ENCODE assay signal across 8 cellular contexts in genomic region chr7:23462846-23463245, GRCh38. TPM values are rescaled to one million over a fixed set of nuclear protein-coding genes. Genes with fewer than 3 reads are reported as not detected.
DNase-seq lines count a peak whose midpoint lies in the region; ATAC-seq lines count a peak whose summit lies in the region.

No MANE protein-coding gene starts in this region.

- DNase-seq in NCI-H748 (lab: John Stamatoyannopoulos, UW; ENCODE audit: unreplicated experiment) (peak; percentile 11), NCI-H748 treated with DMSO at 0.1 percent for 48 hours (lab: John Stamatoyannopoulos, UW) (no peak), OCI-M1 (lab: John Stamatoyannopoulos, UW) (peak; percentile 51), fibroblast of peridontal ligament (ENCODE audit: extremely low read depth) (peak; percentile 83), renal cortical epithelial cell (ENCODE audit: low read depth) (peak; percentile 43), SKM-1 (lab: John Stamatoyannopoulos, UW; ENCODE audit: unreplicated experiment) (no peak), GM19240 (ENCODE audit: insufficient read length, low spot score) (no peak)

- ATAC-seq in GM21423 (IDR thresholded peaks at IDR 0.05; ENCODE audit: unreplicated experiment): no peak

RNA-seq across cellular contexts. Expression of gene IGF2BP3, which starts 7.4 kb away (rescaled TPM):
- total RNA-seq in renal cortical epithelial cell: 43.9 and 50.8 TPM in 2 replicates

Comparison
In these comparisons a context has a peak if more than half of its experiments do, and no peak if none do; other contexts are left out.
1. DNase-seq: peak in NCI-H748 (single experiment), OCI-M1 (single experiment), fibroblast of peridontal ligament (single experiment) and renal cortical epithelial cell (single experiment); none in NCI-H748 treated with DMSO at 0.1 percent for 48 hours (single experiment), SKM-1 (single experiment) and GM19240 (single experiment).